19 cellular contexts compared by ENCODE assay signal in genomic region chr10:70981936-70982335, GRCh38.
DNase-seq lines count a peak whose midpoint lies in the region; TF ChIP-seq lines count a peak whose summit lies in the region.
"Had no signal": no experiment of that assay in that cellular context is flagged by ENCODE, and none has a peak within 500 bp of the region (broad histone marks: within the 10 kb centered on the region; RNA-seq: fewer than 3 reads in every experiment).

No MANE protein-coding gene starts in this region.

- H3K9me2 ChIP-seq in MM.1S (replicated peaks; ENCODE audit: insufficient read depth, low read length) = no peaks in the 10 kb centered on the region
- no peaks in the 10 kb centered on the region for H3K9me2 ChIP-seq in hepatocyte (replicated peaks; ENCODE audit: insufficient read depth)

- H3K27ac ChIP-seq in MM.1S (ENCODE audit: low read length) (peak overlapping the region; percentile 62; the same call in 1 of the 2 replicates), hepatocyte (peak overlapping the region; percentile 2), substantia nigra (ENCODE audit: low read depth, low read length, poor library complexity, severe bottlenecking) (no peak overlapping the region), smooth muscle cell (ENCODE audit: low read depth) (no peak overlapping the region)
- H3K27ac ChIP-seq: cardiac muscle cell, prostate gland had no signal

- H3K27me3 ChIP-seq in MM.1S (replicated peaks; ENCODE audit: insufficient read depth, low read length) (no peaks in the 10 kb centered on the region), hepatocyte (no peaks in the 10 kb centered on the region), smooth muscle cell (ENCODE audit: low read depth) (no peaks in the 10 kb centered on the region)
- H3K27me3 ChIP-seq: cardiac muscle cell had no signal

- WGBS in hepatocyte (ENCODE audit: low lambda C conversion rate, missing lambda C conversion rate) = 79% methylated on average over 6 of the region's 6 CpGs
- WGBS in smooth muscle cell (ENCODE audit: low lambda C conversion rate) = 93% methylated on average over 6 of the region's 6 CpGs

- H3K9me3 Mint-ChIP-seq in activated naive CD4-positive, alpha-beta T cell treated with anti-CD3 and anti-CD28 coated beads, Interleukin-2, amount 50 U/mL, for 24 hours = no peaks in the 10 kb centered on the region
- no peaks in the 10 kb centered on the region for H3K9me3 Mint-ChIP-seq in type B pancreatic cell
- H3K9me3 Mint-ChIP-seq: dendritic cell treated with granulocyte-macrophage colony-stimulating factor and Interleukin-4, amounts not matched to agents 40 ng/mL and 50 ng/mL, for 4 days; IgD-negative memory B cell had no signal

- H3K9ac ChIP-seq in MM.1S (ENCODE audit: low read length) (peak overlapping the region; percentile 34; the same call in 1 of the 2 replicates), smooth muscle cell (ENCODE audit: low read depth) (no peak overlapping the region)

- H3K36me3 ChIP-seq in MM.1S (replicated peaks; ENCODE audit: insufficient read depth, low read length) (no peaks in the 10 kb centered on the region), hepatocyte (replicated peaks; ENCODE audit: insufficient read depth, low read depth) (no peaks in the 10 kb centered on the region), smooth muscle cell (ENCODE audit: low read depth) (no peaks in the 10 kb centered on the region)
- H3K36me3 ChIP-seq: cardiac muscle cell, prostate gland had no signal

- H4K20me1 ChIP-seq in MM.1S (ENCODE audit: insufficient read depth, low read length) = no peaks in the 10 kb centered on the region
- no peaks in the 10 kb centered on the region for H4K20me1 ChIP-seq in hepatocyte (ENCODE audit: insufficient read depth, poor library complexity, severe bottlenecking)
- no peaks in the 10 kb centered on the region for H4K20me1 ChIP-seq in smooth muscle cell (ENCODE audit: low read depth)

- H3K4me1 ChIP-seq in MM.1S (ENCODE audit: low read length) = peaks cover 32% of the 10 kb centered on the region
- peaks cover 7% of the 10 kb centered on the region for H3K4me1 ChIP-seq in hepatocyte (ENCODE audit: insufficient read depth)
- H3K4me1 ChIP-seq in smooth muscle cell (ENCODE audit: low read depth) = no peaks in the 10 kb centered on the region
- H3K4me1 ChIP-seq: prostate gland had no signal

- peaks cover 15% of the 10 kb centered on the region for H3K4me1 Mint-ChIP-seq in activated naive CD4-positive, alpha-beta T cell treated with anti-CD3 and anti-CD28 coated beads, Interleukin-2, amount 50 U/mL, for 24 hours
- peaks cover 11% of the 10 kb centered on the region for H3K4me1 Mint-ChIP-seq in type B pancreatic cell (ENCODE audit: unreplicated experiment)

- H3K4me3 ChIP-seq in MM.1S (ENCODE audit: low read length) = peak overlapping the region; percentile 40
- H3K4me3 ChIP-seq in hepatocyte = no peak overlapping the region
- no peak overlapping the region for H3K4me3 ChIP-seq in smooth muscle cell
- H3K4me3 ChIP-seq: cardiac muscle cell, prostate gland had no signal

- TF ChIP-seq CTCF in MM.1S (IDR thresholded peaks at IDR 0.05; ENCODE audit: low read length) = no peak
- TF ChIP-seq CTCF in hepatocyte (IDR thresholded peaks at IDR 0.05; ENCODE audit: poor library complexity) = no peak
- no peak for TF ChIP-seq CTCF in type B pancreatic cell (conservative IDR thresholded peaks at IDR 0.05)
- no peak for TF ChIP-seq CTCF in smooth muscle cell (IDR thresholded peaks at IDR 0.05; ENCODE audit: borderline replicate concordance, insufficient read depth, poor library complexity, severe bottlenecking)

- no peaks in the 10 kb centered on the region for H3F3A ChIP-seq in MM.1S (ENCODE audit: insufficient read depth, low read length)
- no peaks in the 10 kb centered on the region for H3F3A ChIP-seq in smooth muscle cell (ENCODE audit: low read depth)

- peak overlapping the region; percentile 90 for H3K4me2 ChIP-seq in MM.1S (ENCODE audit: low read depth, low read length)
- no peak overlapping the region for H3K4me2 ChIP-seq in hepatocyte
- no peak overlapping the region for H3K4me2 ChIP-seq in smooth muscle cell

- H3K4me3 Mint-ChIP-seq in activated naive CD4-positive, alpha-beta T cell treated with anti-CD3 and anti-CD28 coated beads, Interleukin-2, amount 50 U/mL, for 24 hours = peak overlapping the region; percentile 46
- H3K4me3 Mint-ChIP-seq in type B pancreatic cell = no peak overlapping the region
- H3K4me3 Mint-ChIP-seq: dendritic cell treated with granulocyte-macrophage colony-stimulating factor and Interleukin-4, amounts not matched to agents 40 ng/mL and 50 ng/mL, for 4 days had no signal

- no peaks in the 10 kb centered on the region for H3K36me3 Mint-ChIP-seq in activated naive CD4-positive, alpha-beta T cell treated with anti-CD3 and anti-CD28 coated beads, Interleukin-2, amount 50 U/mL, for 24 hours
- H3K36me3 Mint-ChIP-seq in type B pancreatic cell = no peaks in the 10 kb centered on the region
- H3K36me3 Mint-ChIP-seq: IgD-negative memory B cell had no signal

- H3K27ac Mint-ChIP-seq in activated naive CD4-positive, alpha-beta T cell treated with anti-CD3 and anti-CD28 coated beads, Interleukin-2, amount 50 U/mL, for 24 hours = no peak overlapping the region
- peak overlapping the region; percentile 81 for H3K27ac Mint-ChIP-seq in type B pancreatic cell
- H3K27ac Mint-ChIP-seq: dendritic cell treated with granulocyte-macrophage colony-stimulating factor and Interleukin-4, amounts not matched to agents 40 ng/mL and 50 ng/mL, for 4 days had no signal

- peak overlapping the region; percentile 93 for H2AFZ ChIP-seq in MM.1S (ENCODE audit: low read length)
- no peak overlapping the region for H2AFZ ChIP-seq in hepatocyte
- no peak overlapping the region for H2AFZ ChIP-seq in smooth muscle cell (ENCODE audit: low read depth)

- H3K27me3 Mint-ChIP-seq in activated naive CD4-positive, alpha-beta T cell treated with anti-CD3 and anti-CD28 coated beads, Interleukin-2, amount 50 U/mL, for 24 hours = peaks cover 2% of the 10 kb centered on the region
- peaks cover 4% of the 10 kb centered on the region for H3K27me3 Mint-ChIP-seq in type B pancreatic cell
- H3K27me3 Mint-ChIP-seq: dendritic cell treated with granulocyte-macrophage colony-stimulating factor and Interleukin-4, amounts not matched to agents 40 ng/mL and 50 ng/mL, for 4 days had no signal

- H3K79me2 ChIP-seq in MM.1S (ENCODE audit: low read length) = no peaks in the 10 kb centered on the region
- H3K79me2 ChIP-seq in hepatocyte = no peaks in the 10 kb centered on the region
- H3K79me2 ChIP-seq in smooth muscle cell (ENCODE audit: low read depth) = no peaks in the 10 kb centered on the region

- no peak for DNase-seq in activated naive CD4-positive, alpha-beta T cell treated with anti-CD3 and anti-CD28 coated beads, Interleukin-2, amount 50 U/mL, for 16 hours
- DNase-seq in MM.1S (peak; percentile 7), hepatocyte (ENCODE audit: low spot score) (no peak), type B pancreatic cell (ENCODE audit: extremely low spot score, unreplicated experiment) (no peak), amygdala (lab: John Stamatoyannopoulos, UW) (no peak), substantia nigra (lab: John Stamatoyannopoulos, UW) (no peak), smooth muscle cell (lab: John Stamatoyannopoulos, UW; ENCODE audit: unreplicated experiment) (no peak)
- DNase-seq: activated CD4-positive, alpha-beta T cell treated with anti-CD3 and anti-CD28 coated beads, Interleukin-2, amount 50 U/mL, for 4 hours; activated naive CD4-positive, alpha-beta T cell treated with Interleukin-2 at 50 U/mL for 16 hours; aorta; C1 segment of cervical spinal cord; NCI-H1436; NCI-H82; T1000 had no signal

- H3K9me3 ChIP-seq in MM.1S (replicated peaks; ENCODE audit: insufficient read depth, low read length) (no peaks in the 10 kb centered on the region), hepatocyte (ENCODE audit: low read depth) (no peaks in the 10 kb centered on the region), smooth muscle cell (replicated peaks; ENCODE audit: low read depth) (no peaks in the 10 kb centered on the region)
- H3K9me3 ChIP-seq: prostate gland had no signal

Comparison
In these comparisons a context has a peak if more than half of its experiments do, and no peak if none do; other contexts are left out.
1. H3K27ac ChIP-seq: peak in MM.1S (single experiment) and hepatocyte (single experiment); none in substantia nigra (single experiment) and smooth muscle cell (single experiment).